ENCODE assay signal across 20 cellular contexts in the genomic region with DNA sequence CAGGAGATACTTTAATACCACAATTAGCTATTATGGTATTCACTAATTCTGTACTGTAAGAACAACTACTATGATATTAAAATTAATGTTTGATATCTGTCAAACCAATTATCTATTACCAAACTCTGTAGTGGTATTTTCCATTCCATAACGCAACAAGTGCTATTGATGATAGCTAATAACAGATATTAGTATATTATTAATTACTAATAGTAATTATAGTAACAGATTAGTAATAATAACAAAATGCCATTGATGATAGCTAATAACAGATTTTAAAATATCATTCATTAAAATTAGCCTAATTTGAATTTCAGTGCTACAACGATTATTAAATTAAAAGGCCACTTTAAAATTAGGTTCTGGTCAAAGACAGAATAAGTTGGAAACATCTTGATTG.
DNase-seq lines count a peak whose midpoint lies in the region; ATAC-seq, FAIRE-seq and TF ChIP-seq lines count a peak whose summit lies in the region.
"Had no signal": no experiment of that assay in that cellular context is flagged by ENCODE, and none has a peak within 500 bp of the region (broad histone marks: within the 10 kb centered on the region; RNA-seq: fewer than 3 reads in every experiment).

No MANE protein-coding gene starts in this region.

- H3K9ac ChIP-seq in skeletal muscle tissue (ENCODE audit: low read depth in 1 of 3, low read length in 3 of 3): no peak overlapping the region

- H3K36me3 ChIP-seq in heart right ventricle (no peaks in the 10 kb centered on the region), skeletal muscle tissue (ENCODE audit: control insufficient read depth in 3 of 3, insufficient read depth in 3 of 3, low read length in 3 of 3) (no peaks in the 10 kb centered on the region)
- H3K36me3 ChIP-seq: BE2C had no signal

- DNase-seq in heart right ventricle (no peak), right cardiac atrium (no peak), RCC 7860 (ENCODE audit: low spot score) (no peak), frontal cortex (ENCODE audit: low spot score in 2 of 2) (no peak), SKM-1 treated with dmso at 0.1 percent for 144 hours (lab: John Stamatoyannopoulos, UW; ENCODE audit: unreplicated experiment) (no peak)
- DNase-seq: ACHN; C1 segment of cervical spinal cord; CD4-positive, CD25-positive, alpha-beta regulatory T cell; CD8-positive, alpha-beta memory T cell; COR-L47; GDM1; GOT3; H7; IMR-90 had no signal

- peak overlapping the region in 6 of 10 donors; percentile 47 to 61 (median 59) for H3K27ac ChIP-seq in heart right ventricle
- H3K27ac ChIP-seq in right cardiac atrium (ENCODE audit: low read length): no peak overlapping the region
- H3K27ac ChIP-seq in skeletal muscle tissue (ENCODE audit: low read depth, low read length): peak overlapping the region; percentile 46

- intact Hi-C loops in heart right ventricle (cut with DNase I) (loop anchor here in 6 of 10 donors (2.0 to 10.0 kb wide), 5 partner anchors 143 to 233 kb away; no protein-coding TSS in a partner anchor), right cardiac atrium (cut with DNase I) (loop anchor here in 3 of 4 donors (10.0 kb wide), 3 partner anchors 143 to 233 kb away; no protein-coding TSS in a partner anchor)

- no peak for TF ChIP-seq CTCF in heart right ventricle (IDR thresholded peaks at IDR 0.05)

- H3K27me3 ChIP-seq in heart right ventricle (no peaks in the 10 kb centered on the region), right cardiac atrium (ENCODE audit: control insufficient read depth, insufficient read depth) (no peaks in the 10 kb centered on the region), skeletal muscle tissue (ENCODE audit: control insufficient read depth in 3 of 3, insufficient read depth in 3 of 3, low read length in 3 of 3) (no peaks in the 10 kb centered on the region)
- H3K27me3 ChIP-seq: BE2C had no signal

- H3K4me3 ChIP-seq in heart right ventricle (no peak overlapping the region), right cardiac atrium (ENCODE audit: low read length) (no peak overlapping the region), skeletal muscle tissue (ENCODE audit: low read length in 3 of 3) (no peak overlapping the region)

- no peak for ATAC-seq in heart right ventricle
- ATAC-seq in right cardiac atrium: no peak
- ATAC-seq in GM21786 (IDR thresholded peaks at IDR 0.05; ENCODE audit: unreplicated experiment): no peak

- peak; percentile 30 for FAIRE-seq in RCC 7860 (lab: Jason Lieb, UNC)
- FAIRE-seq in frontal cortex (lab: Jason Lieb, UNC): peak; percentile 60
- FAIRE-seq: GM12892, GM18507, HTR-8/SVneo had no signal

- H3K9me3 ChIP-seq in heart right ventricle (no peaks in the 10 kb centered on the region), right cardiac atrium (ENCODE audit: control insufficient read depth, low read length) (no peaks in the 10 kb centered on the region), skeletal muscle tissue (ENCODE audit: control insufficient read depth in 3 of 3, low read length in 3 of 3) (no peaks in the 10 kb centered on the region)
- H3K9me3 ChIP-seq: BE2C had no signal

- peaks cover 0 to 52% (median 29%) of the 10 kb centered on the region in 9 donors for H3K4me1 ChIP-seq in heart right ventricle
- peaks cover 2% of the 10 kb centered on the region for H3K4me1 ChIP-seq in right cardiac atrium (ENCODE audit: control insufficient read depth, insufficient read depth, low read length)
- peaks cover 5 to 16% (median 11%) of the 10 kb centered on the region in 3 donors for H3K4me1 ChIP-seq in skeletal muscle tissue (ENCODE audit: control insufficient read depth in 3 of 3, insufficient read depth in 3 of 3, low read length in 3 of 3)

- WGBS in heart right ventricle, 2 donors: 98 to 99% methylated on average over 2 of the region's 2 CpGs
- WGBS in right cardiac atrium: 99% methylated on average over 2 of the region's 2 CpGs
